Comparison of ENCODE assay signal across 19 cellular contexts in the genomic region with DNA sequence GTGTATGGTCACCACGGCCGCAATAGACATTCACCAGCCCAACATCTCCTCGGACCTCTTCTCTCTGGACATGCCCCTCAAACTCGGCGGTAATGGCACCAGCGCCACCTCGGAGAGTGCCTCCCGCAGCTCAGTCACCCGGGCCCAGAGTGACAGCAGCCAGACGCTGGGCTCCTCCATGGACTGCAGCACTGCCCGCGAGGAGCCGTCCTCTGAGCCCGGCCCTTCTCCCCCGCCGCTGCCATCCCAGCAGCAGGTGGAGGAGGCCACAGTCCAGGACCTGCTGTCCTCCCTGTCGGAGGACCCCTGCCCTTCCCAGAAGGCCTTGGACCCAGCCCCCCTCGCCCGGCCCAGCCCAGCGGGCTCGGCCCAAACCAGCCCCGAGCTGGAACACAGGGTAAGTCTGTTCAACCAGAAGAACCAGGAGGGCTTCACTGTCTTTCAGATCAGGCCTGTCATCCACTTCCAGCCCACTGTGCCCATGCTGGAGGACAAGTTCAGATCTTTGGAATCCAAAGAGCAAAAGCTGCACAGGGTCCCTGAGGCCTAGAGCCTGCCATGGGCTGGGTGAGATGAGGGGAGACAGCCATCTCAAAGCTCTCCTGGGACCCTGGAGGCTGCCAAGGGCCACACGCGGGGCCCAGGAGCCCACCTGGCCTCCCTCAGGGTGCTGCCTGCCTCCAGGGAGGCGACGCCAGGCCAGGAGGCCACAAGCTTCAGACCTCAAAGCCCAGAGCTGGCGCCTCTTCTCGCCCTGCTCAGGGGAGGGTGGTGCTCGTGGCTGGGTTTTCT.
DNase-seq lines count a peak whose midpoint lies in the region; ATAC-seq and TF ChIP-seq lines count a peak whose summit lies in the region.
"Had no signal": no experiment of that assay in that cellular context is flagged by ENCODE, and none has a peak within 500 bp of the region (broad histone marks: within the 10 kb centered on the region; RNA-seq: fewer than 3 reads in every experiment).

No MANE protein-coding gene starts in this region.

- CTCF ChIA-PET in HEK293 (lab: Yijun Ruan, JAX): no interaction called here

- H3K4me2 ChIP-seq in DND-41 (ENCODE audit: insufficient read depth, low read length): no peak overlapping the region

- DNase-seq in DND-41: peak; percentile 19
- peak; percentile 50 for DNase-seq in islet precursor cell
- DNase-seq in posterior vena cava (ENCODE audit: low spot score): peak; percentile 77
- DNase-seq in glomerular visceral epithelial cell (ENCODE audit: extremely low spot score): no peak
- DNase-seq in hypothalamus (lab: John Stamatoyannopoulos, UW): no peak
- no peak for DNase-seq in KBM-7
- no peak for DNase-seq in HuH-7 (ENCODE audit: low spot score)
- DNase-seq: ACHN, DMS79 treated with DMSO at 0.1 percent for 48 hours, HCEC 1CT, Karpas-422, NCI-H1417 treated with DMSO at 0.1 percent for 48 hours, NCI-H1930, NCI-H226, NCI-H524, PC-3 had no signal

- ATAC-seq in DND-41 (ENCODE audit: insufficient read depth, low read depth): peak; percentile 64; the same call in 2 of the 3 replicates
- ATAC-seq: PC-3 had no signal

- H3K9me3 ChIP-seq in DND-41 (ENCODE audit: insufficient read depth, low read length, severe bottlenecking): no peaks in the 10 kb centered on the region
- H3K9me3 ChIP-seq in HEK293 (ENCODE audit: control insufficient read depth, insufficient read depth, low read depth, low read length): no peaks in the 10 kb centered on the region
- H3K9me3 ChIP-seq: SJSA1 had no signal

- POLR2A ChIA-PET in HEK293 (lab: Yijun Ruan, JAX): interaction anchor here (1.2 kb wide), 1 partner anchor 132 kb away, joined by 4 read pairs; a partner anchor contains a TSS

- H4K20me1 ChIP-seq in DND-41 (ENCODE audit: insufficient read depth, low read length): no peaks in the 10 kb centered on the region

- H3K36me3 ChIP-seq in DND-41 (ENCODE audit: insufficient read depth, low read length): peaks cover 3% of the 10 kb centered on the region; the same call in 1 of the 2 replicates
- peaks cover 0 to 38% of the 10 kb centered on the region in 2 experiments; a peak in 1 of 3 replicates for H3K36me3 ChIP-seq in HEK293 (ENCODE audit: control insufficient read depth in 2 of 2, insufficient read depth in 1 of 2, low read length in 2 of 2)

- H2AFZ ChIP-seq in DND-41 (ENCODE audit: low read depth, low read length): no peak overlapping the region

- no peaks in the 10 kb centered on the region for H3K27me3 ChIP-seq in DND-41 (ENCODE audit: insufficient read depth, low read length, poor library complexity)
- H3K27me3 ChIP-seq: SJSA1 had no signal

- H3K79me2 ChIP-seq in DND-41 (ENCODE audit: insufficient read depth, low read length): no peaks in the 10 kb centered on the region

- H3K4me1 ChIP-seq in DND-41 (ENCODE audit: insufficient read depth, low read length): no peaks in the 10 kb centered on the region
- H3K4me1 ChIP-seq in HEK293 (ENCODE audit: control insufficient read depth, insufficient read depth, low read length): no peaks in the 10 kb centered on the region

- no peak overlapping the region for H3K4me3 ChIP-seq in DND-41 (ENCODE audit: low read depth in 1 of 2, low read length in 2 of 2)
- no peak overlapping the region for H3K4me3 ChIP-seq in HEK293 (ENCODE audit: low read depth, low read length)
- H3K4me3 ChIP-seq: SJSA1 had no signal

- intact Hi-C loops in posterior vena cava (cut with DNase I): loop anchor here in 1 of 2 donors (10.0 kb wide), 1 partner anchor 111 kb away; a partner anchor contains a TSS

- H3K27ac ChIP-seq in DND-41 (ENCODE audit: low read length): no peak overlapping the region
- H3K27ac ChIP-seq in HEK293 (ENCODE audit: extremely low read depth, low read depth, low read length): no peak overlapping the region
- H3K27ac ChIP-seq: C4-2B, SJSA1 had no signal

- H3K9ac ChIP-seq in DND-41 (ENCODE audit: low read depth, low read length): no peak overlapping the region

- in situ Hi-C loops in KBM-7 (cut with MboI; ENCODE audit: low pct_unique_long_range_greater_than_20kb, low sequenced_read_pairs): no loop called here

- TF ChIP-seq CTCF in DND-41 (IDR thresholded peaks at IDR 0.05; ENCODE audit: borderline replicate concordance, extremely low read depth, low read length, poor library complexity, severe bottlenecking): no peak
- no peak for TF ChIP-seq CTCF in HEK293 (tag by site-specific recombination; IDR thresholded peaks at IDR 0.05)

TF ChIP-seq in HEK293, 187 proteins besides CTCF, POLR2A, EP300 and RAD21:
- TF ChIP-seq ZNF660 (tag by site-specific recombination; IDR thresholded peaks at IDR 0.05) (no peak), ZNF555 (tag by site-specific recombination; conservative IDR thresholded peaks at IDR 0.05) (no peak), GLIS1 (tag by site-specific recombination; IDR thresholded peaks at IDR 0.05) (peak; percentile 36)
- TF ChIP-seq, protein P1, sequence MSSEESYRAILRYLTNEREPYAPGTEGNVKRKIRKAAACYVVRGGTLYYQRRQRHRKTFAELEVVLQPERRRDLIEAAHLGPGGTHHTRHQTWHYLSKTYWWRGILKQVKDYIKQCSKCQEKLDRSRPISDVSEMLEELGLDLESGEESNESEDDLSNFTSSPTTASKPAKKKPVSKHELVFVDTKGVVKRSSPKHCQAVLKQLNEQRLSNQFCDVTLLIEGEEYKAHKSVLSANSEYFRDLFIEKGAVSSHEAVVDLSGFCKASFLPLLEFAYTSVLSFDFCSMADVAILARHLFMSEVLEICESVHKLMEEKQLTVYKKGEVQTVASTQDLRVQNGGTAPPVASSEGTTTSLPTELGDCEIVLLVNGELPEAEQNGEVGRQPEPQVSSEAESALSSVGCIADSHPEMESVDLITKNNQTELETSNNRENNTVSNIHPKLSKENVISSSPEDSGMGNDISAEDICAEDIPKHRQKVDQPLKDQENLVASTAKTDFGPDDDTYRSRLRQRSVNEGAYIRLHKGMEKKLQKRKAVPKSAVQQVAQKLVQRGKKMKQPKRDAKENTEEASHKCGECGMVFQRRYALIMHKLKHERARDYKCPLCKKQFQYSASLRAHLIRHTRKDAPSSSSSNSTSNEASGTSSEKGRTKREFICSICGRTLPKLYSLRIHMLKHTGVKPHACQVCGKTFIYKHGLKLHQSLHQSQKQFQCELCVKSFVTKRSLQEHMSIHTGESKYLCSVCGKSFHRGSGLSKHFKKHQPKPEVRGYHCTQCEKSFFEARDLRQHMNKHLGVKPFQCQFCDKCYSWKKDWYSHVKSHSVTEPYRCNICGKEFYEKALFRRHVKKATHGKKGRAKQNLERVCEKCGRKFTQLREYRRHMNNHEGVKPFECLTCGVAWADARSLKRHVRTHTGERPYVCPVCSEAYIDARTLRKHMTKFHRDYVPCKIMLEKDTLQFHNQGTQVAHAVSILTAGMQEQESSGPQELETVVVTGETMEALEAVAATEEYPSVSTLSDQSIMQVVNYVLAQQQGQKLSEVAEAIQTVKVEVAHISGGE (tag by site-specific recombination; conservative IDR thresholded peaks at IDR 0.05; ENCODE audit: low read depth): no peak

Comparison
In these comparisons a context has a peak if more than half of its experiments do, and no peak if none do; other contexts are left out.
1. DNase-seq: peak in DND-41 (single experiment), islet precursor cell (single experiment) and posterior vena cava (single experiment); none in glomerular visceral epithelial cell (single experiment), hypothalamus (0 of 51), KBM-7 (single experiment) and HuH-7 (single experiment).